ENCODE assay signal across 9 cellular contexts in genomic region chr13:98141938-98142426, GRCh38. TPM values are rescaled to one million over a fixed set of nuclear protein-coding genes. Genes with fewer than 3 reads are reported as not detected.
A peak's percentile ranks its signal among the peaks of the same experiment; 100 is the strongest.
DNase-seq lines count a peak whose midpoint lies in the region; ATAC-seq and TF ChIP-seq lines count a peak whose summit lies in the region.
"Had no signal": no experiment of that assay in that cellular context is flagged by ENCODE, and none has a peak within 500 bp of the region (broad histone marks: within the 10 kb centered on the region; RNA-seq: fewer than 3 reads in every experiment).

No MANE protein-coding gene starts in this region.

- H3K36me3 ChIP-seq in naive thymus-derived CD4-positive, alpha-beta T cell (ENCODE audit: control insufficient read depth in 2 of 3, insufficient read depth in 3 of 3, low read length in 3 of 3), result no peaks in the 10 kb centered on the region

- no peak overlapping the region for H3K27ac ChIP-seq in naive thymus-derived CD4-positive, alpha-beta T cell (ENCODE audit: low read depth, low read length)

- H3K27me3 ChIP-seq in naive thymus-derived CD4-positive, alpha-beta T cell (ENCODE audit: control insufficient read depth in 2 of 2, insufficient read depth in 2 of 2, low read length in 2 of 2), result peaks cover 0 to 6% of the 10 kb centered on the region in 2 donors

- TF ChIP-seq POLR2A in NB4 (IDR thresholded peaks at IDR 0.05; ENCODE audit: extremely low read depth, insufficient read length), result no peak

- peak overlapping the region; percentile 76 for H3K4me3 Mint-ChIP-seq in endothelial cell (ENCODE audit: unreplicated experiment)
- H3K4me3 Mint-ChIP-seq in naive thymus-derived CD4-positive, alpha-beta T cell, result peak overlapping the region; percentile 27 to 82 (median 62)

- no peak for ATAC-seq in naive thymus-derived CD4-positive, alpha-beta T cell
- no peak for ATAC-seq in GM19467 (IDR thresholded peaks at IDR 0.05; ENCODE audit: unreplicated experiment)

- peak overlapping the region; percentile 21 for H3K27ac Mint-ChIP-seq in endothelial cell (ENCODE audit: unreplicated experiment)
- no peak overlapping the region for H3K27ac Mint-ChIP-seq in naive thymus-derived CD4-positive, alpha-beta T cell

- no peaks in the 10 kb centered on the region for H3K4me1 ChIP-seq in naive thymus-derived CD4-positive, alpha-beta T cell (ENCODE audit: control insufficient read depth in 2 of 2, insufficient read depth in 2 of 2, low read length in 2 of 2)

- no peaks in the 10 kb centered on the region for H3K9me3 Mint-ChIP-seq in endothelial cell (ENCODE audit: unreplicated experiment)
- no peaks in the 10 kb centered on the region for H3K9me3 Mint-ChIP-seq in naive thymus-derived CD4-positive, alpha-beta T cell

- TF ChIP-seq CTCF in NB4 (IDR thresholded peaks at IDR 0.05; ENCODE audit: low read depth, low read length) (no peak), endothelial cell (IDR thresholded peaks at IDR 0.05; ENCODE audit: unreplicated experiment) (no peak)

- H3K9me3 ChIP-seq in naive thymus-derived CD4-positive, alpha-beta T cell (ENCODE audit: control insufficient read depth in 2 of 3, low read length in 3 of 3), result no peaks in the 10 kb centered on the region

- peak; percentile 32 for DNase-seq in DMS153 (lab: John Stamatoyannopoulos, UW)
- no peak for DNase-seq in DMS153 treated with DMSO at 0.1 percent for 48 hours (lab: John Stamatoyannopoulos, UW; ENCODE audit: unreplicated experiment)
- DNase-seq in NB4 (ENCODE audit: low read depth), result peak; percentile 9
- peak; percentile 33 for DNase-seq in endothelial cell (ENCODE audit: low spot score)
- DNase-seq in naive thymus-derived CD4-positive, alpha-beta T cell, result no peak
- no peak for DNase-seq in DMS 273 treated with DMSO at 0.1 percent for 48 hours (lab: John Stamatoyannopoulos, UW)
- DNase-seq in SIG-M5 treated with dmso at 0.1 percent for 504 hours (lab: John Stamatoyannopoulos, UW; ENCODE audit: unreplicated experiment), result no peak

- POLR2A ChIA-PET in naive thymus-derived CD4-positive, alpha-beta T cell (lab: Charles Lee), result no interaction called here

- peaks cover 17% of the 10 kb centered on the region for H3K27me3 Mint-ChIP-seq in endothelial cell (ENCODE audit: unreplicated experiment)
- H3K27me3 Mint-ChIP-seq in naive thymus-derived CD4-positive, alpha-beta T cell, result peaks cover 55 to 74% (median 64%) of the 10 kb centered on the region in 5 donors

- H3K4me3 ChIP-seq in NB4 (ENCODE audit: low read depth, low read length), result no peak overlapping the region
- no peak overlapping the region for H3K4me3 ChIP-seq in naive thymus-derived CD4-positive, alpha-beta T cell (ENCODE audit: low read length)

- no peaks in the 10 kb centered on the region for H3K36me3 Mint-ChIP-seq in endothelial cell (ENCODE audit: low read depth, unreplicated experiment)
- no peaks in the 10 kb centered on the region for H3K36me3 Mint-ChIP-seq in naive thymus-derived CD4-positive, alpha-beta T cell

- intact Hi-C loops in naive thymus-derived CD4-positive, alpha-beta T cell (cut with micrococcal nuclease), result loop anchor here in 1 of 2 donors (5.0 kb wide), 2 partner anchors 165 to 435 kb away; partner anchors contain the start of gene STK24

- CTCF ChIA-PET in naive thymus-derived CD4-positive, alpha-beta T cell (lab: Charles Lee), result no interaction called here

- peaks cover 23% of the 10 kb centered on the region for H3K4me1 Mint-ChIP-seq in endothelial cell (ENCODE audit: unreplicated experiment)
- peaks cover 0 to 19% (median 13%) of the 10 kb centered on the region in 7 donors for H3K4me1 Mint-ChIP-seq in naive thymus-derived CD4-positive, alpha-beta T cell

RNA-seq across cellular contexts. Expression of gene FARP1, which starts 0.9 kb away (rescaled TPM):
- 167 TPM for total RNA-seq in endothelial cell (ENCODE audit: unreplicated experiment)
- total RNA-seq in naive thymus-derived CD4-positive, alpha-beta T cell, result 1 to 10 TPM in 1 of 5 experiments, under 1 TPM in 4; 0.19 to 1.1 (median 0.61) TPM
- polyA plus RNA-seq in naive thymus-derived CD4-positive, alpha-beta T cell, result under 1 TPM; 0.36 to 0.60 TPM

RNA-seq across cellular contexts. Expression of gene RNF113B, which starts 35.1 kb away (rescaled TPM):
- total RNA-seq in endothelial cell (ENCODE audit: unreplicated experiment), result not detected
- not detected for total RNA-seq in naive thymus-derived CD4-positive, alpha-beta T cell
- polyA plus RNA-seq in naive thymus-derived CD4-positive, alpha-beta T cell, result not detected
- total RNA-seq: T-helper 1 cell treated with Interleukin-12 subunit alpha and Interleukin-12 subunit beta and Interleukin-4 antibody, amounts not matched to agents 30 ng/mL and 1 ng/mL, for 36 hours had no signal

Comparison
In these comparisons a context has a peak if more than half of its experiments do, and no peak if none do; other contexts are left out.
1. DNase-seq: peak in DMS153 (single experiment), NB4 (single experiment) and endothelial cell (single experiment); none in DMS153 treated with DMSO at 0.1 percent for 48 hours (single experiment), naive thymus-derived CD4-positive, alpha-beta T cell (0 of 9), DMS 273 treated with DMSO at 0.1 percent for 48 hours (single experiment) and SIG-M5 treated with dmso at 0.1 percent for 504 hours (single experiment).
2. RNA of gene FARP1, which starts 0.9 kb away (total RNA-seq): 167 TPM in endothelial cell (single experiment); 0.19 to 1.1 TPM in naive thymus-derived CD4-positive, alpha-beta T cell; every median in the first group is over 10 times any median in the second.